Comparison of ENCODE assay signal across 12 cellular contexts in genomic region chr1:1600861-1601563, GRCh38. TPM values are rescaled to one million over a fixed set of nuclear protein-coding genes. Genes with fewer than 3 reads are reported as not detected.
A peak's percentile ranks its signal among the peaks of the same experiment; 100 is the strongest.
DNase-seq lines count a peak whose midpoint lies in the region; ATAC-seq and TF ChIP-seq lines count a peak whose summit lies in the region.
"Had no signal": no experiment of that assay in that cellular context is flagged by ENCODE, and none has a peak within 500 bp of the region (broad histone marks: within the 10 kb centered on the region; RNA-seq: fewer than 3 reads in every experiment).

No MANE protein-coding gene starts in this region.

- H3K4me1 Mint-ChIP-seq in brain (peaks cover 11% of the 10 kb centered on the region), naive B cell (peaks cover 16 to 22% (median 19%) of the 10 kb centered on the region in 3 donors)

- peaks cover 39 to 68% (median 53%) of the 10 kb centered on the region in 11 experiments for H3K27me3 ChIP-seq in BLaER1 treated with 17β-estradiol and CSF1 and Interleukin-3, amounts not matched to agents 10 nM and 100 nM
- H3K27me3 ChIP-seq in H7 (ENCODE audit: control insufficient read depth, insufficient read depth, low read length) = peaks cover 29% of the 10 kb centered on the region

- no peak for TF ChIP-seq CTCF in brain (conservative IDR thresholded peaks at IDR 0.05)

- H4K20me1 ChIP-seq in BLaER1 treated with 17β-estradiol and CSF1 and Interleukin-3, amounts not matched to agents 10 nM and 100 nM = peaks cover 0 to 31% (median 9%) of the 10 kb centered on the region in 11 experiments; a peak in 12 of 22 replicates

- H3K4me2 ChIP-seq in BLaER1 treated with 17β-estradiol and CSF1 and Interleukin-3, amounts not matched to agents 10 nM and 100 nM = peak overlapping the region; percentile 58 to 90 (median 82); a peak in 19 of 22 replicates

- DNase-seq in H7 (peak; percentile 59), naive B cell (no peak), NCI-H82 (lab: John Stamatoyannopoulos, UW) (no peak), iPS-NIHi11 (ENCODE audit: low spot score) (no peak), NCI-H2227 treated with DMSO at 0.1 percent for 48 hours (lab: John Stamatoyannopoulos, UW) (no peak)
- DNase-seq: DND-41, erythroblast, kidney had no signal

- H3K4me1 ChIP-seq in BLaER1 treated with 17β-estradiol and CSF1 and Interleukin-3, amounts not matched to agents 10 nM and 100 nM = peaks cover 41 to 79% (median 73%) of the 10 kb centered on the region in 10 experiments
- H3K4me1 ChIP-seq: prostate gland had no signal

- no peak overlapping the region for H3K9ac ChIP-seq in BLaER1 treated with 17β-estradiol and CSF1 and Interleukin-3, amounts not matched to agents 10 nM and 100 nM

- H3K27me3 Mint-ChIP-seq in brain = peaks cover 11% of the 10 kb centered on the region
- peaks cover 4 to 18% (median 5%) of the 10 kb centered on the region in 3 donors for H3K27me3 Mint-ChIP-seq in naive B cell

- H3K27ac ChIP-seq in BLaER1 treated with 17β-estradiol and CSF1 and Interleukin-3, amounts not matched to agents 10 nM and 100 nM = no peak overlapping the region
- H3K27ac ChIP-seq: prostate gland had no signal

- H3K4me3 ChIP-seq in BLaER1 treated with 17β-estradiol and CSF1 and Interleukin-3, amounts not matched to agents 10 nM and 100 nM = peak overlapping the region in 3 of 10 experiments; percentile 20 to 64 (median 64); a peak in 2 of 20 replicates
- H3K4me3 ChIP-seq in H7 (ENCODE audit: insufficient read depth, low read depth, low read length) = no peak overlapping the region

- no peaks in the 10 kb centered on the region for H3K9me3 ChIP-seq in BLaER1 treated with 17β-estradiol and CSF1 and Interleukin-3, amounts not matched to agents 10 nM and 100 nM (replicated peaks in 1 of 11)
- H3K9me3 ChIP-seq: prostate gland had no signal

- ATAC-seq in naive B cell (ENCODE audit: low read depth in 2 of 2) (no peak), HG03097 (IDR thresholded peaks at IDR 0.05; ENCODE audit: low FRiP score, unreplicated experiment) (no peak)

- no peak overlapping the region for H3K27ac Mint-ChIP-seq in brain
- no peak overlapping the region for H3K27ac Mint-ChIP-seq in naive B cell

- no peaks in the 10 kb centered on the region for H3K36me3 ChIP-seq in BLaER1 treated with 17β-estradiol and CSF1 and Interleukin-3, amounts not matched to agents 10 nM and 100 nM
- no peaks in the 10 kb centered on the region for H3K36me3 ChIP-seq in H7 (replicated peaks; ENCODE audit: control insufficient read depth, insufficient read depth, low read length)
- H3K36me3 ChIP-seq: prostate gland had no signal

- H3K36me3 Mint-ChIP-seq in brain (no peaks in the 10 kb centered on the region), naive B cell (no peaks in the 10 kb centered on the region)

- H3K4me3 Mint-ChIP-seq in brain (peak overlapping the region; percentile 77 to 82 (median 78)), naive B cell (peak overlapping the region in 7 of 8 donors; percentile 56 to 83 (median 73))

- H3K9me3 Mint-ChIP-seq in brain (no peaks in the 10 kb centered on the region), naive B cell (no peaks in the 10 kb centered on the region)

RNA-seq across cellular contexts. Expression of gene FNDC10, which starts 1.1 kb away (rescaled TPM):
- total RNA-seq in H7 (2014; rRNA removed; shearing (Covaris generic)) = 25.6 and 32.7 TPM in 2 replicates
- polyA plus RNA-seq in brain (ENCODE audit: insufficient read depth, low read depth, low replicate concordance) (21.7 TPM), naive B cell (ENCODE audit: low read depth in 6 of 6) (under 1 TPM in 3 of 6 donors, not detected in 3; 0.13 to 0.75 (median 0.19) TPM)

RNA-seq across cellular contexts. Expression of gene MIB2, which starts 14.3 kb away (rescaled TPM):
- total RNA-seq in H7 (2014; rRNA removed; shearing (Covaris generic)) = 45.7 and 89.0 TPM in 2 replicates
- polyA plus RNA-seq in brain (ENCODE audit: insufficient read depth, low read depth, low replicate concordance) (27.2 TPM), naive B cell (ENCODE audit: low read depth in 6 of 6) (10 to 100 TPM; 11.0 to 20.6 (median 13.1) TPM)

RNA-seq across cellular contexts. Expression of gene SSU72, which starts 26.3 kb away (rescaled TPM):
- 80.7 and 94.3 TPM in 2 replicates for total RNA-seq in H7 (2014; rRNA removed; shearing (Covaris generic))
- polyA plus RNA-seq in brain (ENCODE audit: insufficient read depth, low read depth, low replicate concordance) = 231 TPM
- 100 to 1,000 TPM; 165 to 257 (median 213) TPM for polyA plus RNA-seq in naive B cell (ENCODE audit: low read depth in 6 of 6)

RNA-seq across cellular contexts. Expression of gene MMP23B, which starts 31.0 kb away (rescaled TPM):
- total RNA-seq in H7 (2014; rRNA removed; shearing (Covaris generic)) = 11.9 and 15.7 TPM in 2 replicates
- polyA plus RNA-seq in brain (ENCODE audit: insufficient read depth, low read depth, low replicate concordance) (not detected), naive B cell (ENCODE audit: low read depth in 6 of 6) (under 1 TPM in 4 of 6 donors, not detected in 2; 0.35 to 0.74 (median 0.53) TPM)

RNA-seq across cellular contexts. Expression of gene CDK11B, which starts 57.8 kb away (rescaled TPM):
- 12.0 and 16.8 TPM in 2 replicates for total RNA-seq in H7 (2014; rRNA removed; shearing (Covaris generic))
- polyA plus RNA-seq in brain (ENCODE audit: insufficient read depth, low read depth, low replicate concordance) = 46.9 TPM
- 10 to 100 TPM in 1 of 6 donors, 1 to 10 TPM in 5; 2.2 to 17.5 (median 8.4) TPM for polyA plus RNA-seq in naive B cell (ENCODE audit: low read depth in 6 of 6)

Comparison
In these comparisons a context has a peak if more than half of its experiments do, and no peak if none do; other contexts are left out.
1. RNA of gene FNDC10, which starts 1.1 kb away (polyA plus RNA-seq): 21.7 TPM in brain (single experiment); 0.13 to 0.75 TPM in naive B cell; every median in the first group is over 10 times any median in the second.